In genomic region chr6:30752164-30752927, GRCh38 we compare ENCODE assay signal across 8 cellular contexts. TPM values are rescaled to one million over a fixed set of nuclear protein-coding genes. Genes with fewer than 3 reads are reported as not detected.
DNase-seq lines count a peak whose midpoint lies in the region; ATAC-seq lines count a peak whose summit lies in the region.

No MANE protein-coding gene starts in this region.

- H4K20me1 ChIP-seq in GM23248 (ENCODE audit: insufficient read depth) = no peaks in the 10 kb centered on the region

- H3K4me3 ChIP-seq in GM23248 (peak overlapping the region; percentile 42), esophagus (ENCODE audit: low read depth in 1 of 2, low read length in 2 of 2) (peak overlapping the region in 1 of 2 donors; percentile 12)

- H3K4me1 Mint-ChIP-seq in natural killer cell treated with Interleukin-12 subunit alpha and Interleukin-12 subunit beta and Interleukin-15 and Interleukin-18, amount 100 ng/mL, for 72 hours (ENCODE audit: low read depth in 2 of 2) = peaks cover 6 to 21% of the 10 kb centered on the region in 2 donors
- H3K4me1 Mint-ChIP-seq in T-cell = peaks cover 9 to 26% (median 14%) of the 10 kb centered on the region in 3 donors
- H3K4me1 Mint-ChIP-seq in activated T-cell treated with anti-CD3 and anti-CD28 coated beads, Interleukin-2, amount 50 U/mL, for 72 hours (ENCODE audit: low read depth) = peaks cover 45% of the 10 kb centered on the region

- H3F3A ChIP-seq in GM23248 (ENCODE audit: insufficient read depth) = peaks cover 63% of the 10 kb centered on the region

- H3K4me2 ChIP-seq in GM23248 (ENCODE audit: unreplicated experiment) = peak overlapping the region; percentile 54

- ATAC-seq in natural killer cell treated with Interleukin-12 subunit alpha and Interleukin-12 subunit beta and Interleukin-15 and Interleukin-18, amount 100 ng/mL, for 72 hours = peak; percentile 17 to 61
- no peak for ATAC-seq in T-cell (replicated peaks in 1 of 4)
- no peak for ATAC-seq in activated T-cell treated with anti-CD3 and anti-CD28 coated beads, Interleukin-2, amount 50 U/mL, for 72 hours (replicated peaks in 1 of 2)
- ATAC-seq in HG02870 (IDR thresholded peaks at IDR 0.05; ENCODE audit: unreplicated experiment) = no peak

- no peak overlapping the region for H3K27ac Mint-ChIP-seq in natural killer cell treated with Interleukin-12 subunit alpha and Interleukin-12 subunit beta and Interleukin-15 and Interleukin-18, amount 100 ng/mL, for 72 hours
- H3K27ac Mint-ChIP-seq in T-cell = no peak overlapping the region
- no peak overlapping the region for H3K27ac Mint-ChIP-seq in activated T-cell treated with anti-CD3 and anti-CD28 coated beads, Interleukin-2, amount 50 U/mL, for 72 hours

- no peaks in the 10 kb centered on the region for H3K9me2 ChIP-seq in GM23248 (ENCODE audit: insufficient read depth)

- H2AFZ ChIP-seq in GM23248 = no peak overlapping the region

- H3K9me3 ChIP-seq in GM23248 (ENCODE audit: low read depth) (no peaks in the 10 kb centered on the region), esophagus (ENCODE audit: control insufficient read depth in 2 of 2, insufficient read depth in 1 of 2, low read depth in 1 of 2, low read length in 1 of 2) (no peaks in the 10 kb centered on the region)

- no peaks in the 10 kb centered on the region for H3K36me3 Mint-ChIP-seq in natural killer cell treated with Interleukin-12 subunit alpha and Interleukin-12 subunit beta and Interleukin-15 and Interleukin-18, amount 100 ng/mL, for 72 hours
- no peaks in the 10 kb centered on the region for H3K36me3 Mint-ChIP-seq in T-cell
- H3K36me3 Mint-ChIP-seq in activated T-cell treated with anti-CD3 and anti-CD28 coated beads, Interleukin-2, amount 50 U/mL, for 72 hours (ENCODE audit: insufficient read depth in 2 of 2) = peaks cover 0 to 1% of the 10 kb centered on the region in 2 donors

- H3K4me3 Mint-ChIP-seq in natural killer cell treated with Interleukin-12 subunit alpha and Interleukin-12 subunit beta and Interleukin-15 and Interleukin-18, amount 100 ng/mL, for 72 hours = no peak overlapping the region
- no peak overlapping the region for H3K4me3 Mint-ChIP-seq in T-cell
- H3K4me3 Mint-ChIP-seq in activated T-cell treated with anti-CD3 and anti-CD28 coated beads, Interleukin-2, amount 50 U/mL, for 72 hours = no peak overlapping the region

- CTCF ChIA-PET in T-cell (lab: Charles Lee) = interaction anchor here in 1 of 2 donors (0.7 kb wide), 2 partner anchors 11 to 115 kb away, joined by 3 read pairs; no protein-coding TSS in a partner anchor

- H3K27ac ChIP-seq in GM23248 (peak overlapping the region; percentile 98), esophagus (ENCODE audit: low read depth in 2 of 2, low read length in 1 of 2) (peak overlapping the region; percentile 85 to 99)

- H3K4me1 ChIP-seq in GM23248 (ENCODE audit: insufficient read depth) (peaks cover 66% of the 10 kb centered on the region), esophagus (ENCODE audit: control insufficient read depth in 2 of 2, insufficient read depth in 2 of 2, low read length in 1 of 2) (peaks cover 0 to 14% of the 10 kb centered on the region in 2 donors)

- WGBS in GM23248 (ENCODE audit: low coverage in 1 of 2, low lambda C conversion rate in 2 of 2, missing lambda C conversion rate in 2 of 2), 2 experiments = 1 to 2% methylated on average over 12 of the region's 12 CpGs
- 17 to 46% methylated on average over 12 of the region's 12 CpGs for WGBS in esophagus, 2 donors

- H3K27me3 Mint-ChIP-seq in natural killer cell treated with Interleukin-12 subunit alpha and Interleukin-12 subunit beta and Interleukin-15 and Interleukin-18, amount 100 ng/mL, for 72 hours = peaks cover 0 to 2% of the 10 kb centered on the region in 2 donors
- H3K27me3 Mint-ChIP-seq in T-cell = no peaks in the 10 kb centered on the region
- H3K27me3 Mint-ChIP-seq in activated T-cell treated with anti-CD3 and anti-CD28 coated beads, Interleukin-2, amount 50 U/mL, for 72 hours (ENCODE audit: low read depth) = no peaks in the 10 kb centered on the region

- H3K27me3 ChIP-seq in GM23248 (replicated peaks; ENCODE audit: insufficient read depth) = no peaks in the 10 kb centered on the region
- no peaks in the 10 kb centered on the region for H3K27me3 ChIP-seq in esophagus (ENCODE audit: control insufficient read depth in 1 of 2, insufficient read depth in 2 of 2, low read length in 2 of 2)

- no peaks in the 10 kb centered on the region for H3K9me3 Mint-ChIP-seq in natural killer cell treated with Interleukin-12 subunit alpha and Interleukin-12 subunit beta and Interleukin-15 and Interleukin-18, amount 100 ng/mL, for 72 hours
- H3K9me3 Mint-ChIP-seq in T-cell = no peaks in the 10 kb centered on the region
- no peaks in the 10 kb centered on the region for H3K9me3 Mint-ChIP-seq in activated T-cell treated with anti-CD3 and anti-CD28 coated beads, Interleukin-2, amount 50 U/mL, for 72 hours

- DNase-seq in GM23248 (peak; percentile 99), RPMI7951 (ENCODE audit: low read depth) (peak; percentile 100), T-cell (no peak)
- DNase-seq in natural killer cell treated with Interleukin-12 subunit alpha and Interleukin-12 subunit beta and Interleukin-15 and Interleukin-18, amount 100 ng/mL, for 72 hours (ENCODE audit: low spot score) = no peak
- no peak for DNase-seq in activated CD8-positive, alpha-beta memory T cell treated with anti-CD3 and anti-CD28 coated beads, Interleukin-2, amount 50 U/mL, for 48 hours
- DNase-seq in activated T-cell treated with anti-CD3 and anti-CD28 coated beads, Interleukin-2, amount 50 U/mL, for 72 hours = no peak

- in situ Hi-C loops in GM23248 (cut with MboI) = no loop called here

- POLR2A ChIA-PET in T-cell (lab: Charles Lee) = no interaction called here

- no peaks in the 10 kb centered on the region for H3K36me3 ChIP-seq in GM23248 (ENCODE audit: low read depth)
- H3K36me3 ChIP-seq in esophagus (ENCODE audit: control insufficient read depth in 2 of 2, insufficient read depth in 2 of 2, low read length in 1 of 2) = no peaks in the 10 kb centered on the region

- H3K9ac ChIP-seq in GM23248 = peak overlapping the region; percentile 83

- no peaks in the 10 kb centered on the region for H3K79me2 ChIP-seq in GM23248 (ENCODE audit: insufficient read depth)

RNA-seq across cellular contexts. Expression of gene IER3, which starts 8.0 kb away (rescaled TPM):
- 148 and 156 TPM in 2 replicates for total RNA-seq in GM23248 (2014; rRNA removed; shearing (Covaris generic))
- polyA plus RNA-seq in GM23248 (2016; fragmentation: Nextera tagmentation; extraction: Ambion mirVana) (76.4 and 82.1 TPM in 2 replicates), esophagus (100 to 1,000 TPM; 178 to 187 TPM)
- 377 and 410 TPM in 2 replicates for total RNA-seq in RPMI7951 (2014; rRNA removed; shearing (Covaris generic))
- total RNA-seq in natural killer cell treated with Interleukin-12 subunit alpha and Interleukin-12 subunit beta and Interleukin-15 and Interleukin-18, amount 100 ng/mL, for 72 hours = 100 to 1,000 TPM; 128 to 346 TPM
- total RNA-seq in T-cell = 10 to 100 TPM in 4 of 5 donors, 1 to 10 TPM in 1; 8.9 to 30.8 (median 12.4) TPM
- 100 to 1,000 TPM; 174 to 197 TPM for total RNA-seq in activated T-cell treated with anti-CD3 and anti-CD28 coated beads, Interleukin-2, amount 50 U/mL, for 72 hours

RNA-seq across cellular contexts. Expression of gene FLOT1, which starts 9.9 kb away (rescaled TPM):
- 156 and 165 TPM in 2 replicates for total RNA-seq in GM23248 (2014; rRNA removed; shearing (Covaris generic))
- polyA plus RNA-seq in GM23248 (2016; fragmentation: Nextera tagmentation; extraction: Ambion mirVana) (162 and 171 TPM in 2 replicates), esophagus (10 to 100 TPM; 80.9 to 87.0 TPM)
- total RNA-seq in RPMI7951 (2014; rRNA removed; shearing (Covaris generic)) = 108 and 118 TPM in 2 replicates
- total RNA-seq in natural killer cell treated with Interleukin-12 subunit alpha and Interleukin-12 subunit beta and Interleukin-15 and Interleukin-18, amount 100 ng/mL, for 72 hours = 100 to 1,000 TPM; 219 to 319 TPM
- 100 to 1,000 TPM in 1 of 5 donors, 10 to 100 TPM in 4; 62.2 to 109 (median 74.2) TPM for total RNA-seq in T-cell
- total RNA-seq in activated T-cell treated with anti-CD3 and anti-CD28 coated beads, Interleukin-2, amount 50 U/mL, for 72 hours = 100 to 1,000 TPM; 293 to 319 TPM

RNA-seq across cellular contexts. Expression of gene TUBB, which starts 32.2 kb away (rescaled TPM):
- total RNA-seq in GM23248 (2014; rRNA removed; shearing (Covaris generic)) = 525 and 565 TPM in 2 replicates
- 491 and 520 TPM in 2 replicates for polyA plus RNA-seq in GM23248 (2016; fragmentation: Nextera tagmentation; extraction: Ambion mirVana)
- total RNA-seq in RPMI7951 (2014; rRNA removed; shearing (Covaris generic)) = 1,269 and 1,837 TPM in 2 replicates
- 100 to 1,000 TPM; 142 to 313 TPM for polyA plus RNA-seq in esophagus
- total RNA-seq in natural killer cell treated with Interleukin-12 subunit alpha and Interleukin-12 subunit beta and Interleukin-15 and Interleukin-18, amount 100 ng/mL, for 72 hours = 1,000 to 10,000 TPM in 1 of 2 donors, 100 to 1,000 TPM in 1; 938 to 1,043 TPM
- 100 to 1,000 TPM; 108 to 246 (median 202) TPM for total RNA-seq in T-cell
- 100 to 1,000 TPM; 668 to 724 TPM for total RNA-seq in activated T-cell treated with anti-CD3 and anti-CD28 coated beads, Interleukin-2, amount 50 U/mL, for 72 hours

RNA-seq across cellular contexts. Expression of gene MDC1, which starts 35.3 kb away (rescaled TPM):
- total RNA-seq in GM23248 (2014; rRNA removed; shearing (Covaris generic)) = 4.9 and 6.6 TPM in 2 replicates
- polyA plus RNA-seq in GM23248 (2016; fragmentation: Nextera tagmentation; extraction: Ambion mirVana) (6.7 and 7.1 TPM in 2 replicates), esophagus (1 to 10 TPM; 5.9 to 8.1 TPM)
- 6.4 and 13.6 TPM in 2 replicates for total RNA-seq in RPMI7951 (2014; rRNA removed; shearing (Covaris generic))
- total RNA-seq in natural killer cell treated with Interleukin-12 subunit alpha and Interleukin-12 subunit beta and Interleukin-15 and Interleukin-18, amount 100 ng/mL, for 72 hours = 100 to 1,000 TPM in 1 of 2 donors, 10 to 100 TPM in 1; 64.1 to 118 TPM
- 10 to 100 TPM; 42.3 to 69.7 (median 53.4) TPM for total RNA-seq in T-cell
- 100 to 1,000 TPM; 102 to 127 TPM for total RNA-seq in activated T-cell treated with anti-CD3 and anti-CD28 coated beads, Interleukin-2, amount 50 U/mL, for 72 hours

Comparison
In these comparisons a context has a peak if more than half of its experiments do, and no peak if none do; other contexts are left out.
1. DNase-seq: peak in GM23248 (single experiment) and RPMI7951 (single experiment); none in natural killer cell treated with Interleukin-12 subunit alpha and Interleukin-12 subunit beta and Interleukin-15 and Interleukin-18, amount 100 ng/mL, for 72 hours (single experiment), T-cell (0 of 34), activated CD8-positive, alpha-beta memory T cell treated with anti-CD3 and anti-CD28 coated beads, Interleukin-2, amount 50 U/mL, for 48 hours (single experiment) and activated T-cell treated with anti-CD3 and anti-CD28 coated beads, Interleukin-2, amount 50 U/mL, for 72 hours (0 of 2).
2. ATAC-seq: peak in natural killer cell treated with Interleukin-12 subunit alpha and Interleukin-12 subunit beta and Interleukin-15 and Interleukin-18, amount 100 ng/mL, for 72 hours (2 of 2); none in T-cell (0 of 4), activated T-cell treated with anti-CD3 and anti-CD28 coated beads, Interleukin-2, amount 50 U/mL, for 72 hours (0 of 2) and HG02870 (single experiment).